Comparison of ENCODE assay signal across 1 cellular context in the genomic region with DNA sequence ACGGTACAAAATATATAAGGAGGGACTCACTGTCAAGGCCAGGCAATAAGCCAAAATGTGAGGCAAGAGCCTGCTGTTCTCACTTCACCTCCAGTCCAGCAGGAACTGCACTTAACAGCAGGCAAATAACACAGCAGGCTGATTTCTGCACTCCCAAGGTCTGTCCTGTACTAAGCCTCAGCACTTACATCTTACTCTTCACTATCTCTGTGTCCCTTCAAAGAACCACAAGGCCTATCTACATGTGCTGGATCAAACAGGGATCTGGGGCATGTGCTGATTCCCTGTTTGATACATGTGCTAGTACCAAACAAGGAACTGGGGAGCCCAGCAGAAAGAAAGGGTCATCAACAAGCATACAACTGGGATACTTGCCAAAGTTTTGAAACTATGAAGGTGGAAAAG.
A peak's percentile ranks its signal among the peaks of the same experiment; 100 is the strongest.
TF ChIP-seq lines count a peak whose summit lies in the region.

No MANE protein-coding gene starts in this region.

TF ChIP-seq in HepG2, 621 proteins besides CTCF, POLR2A, EP300 and RAD21 (continued from another document):
- TF ChIP-seq ZFY (CRISPR knock-in tag; IDR thresholded peaks at IDR 0.05): no peak
- TF ChIP-seq TCF7 (IDR thresholded peaks at IDR 0.05; ENCODE audit: low read depth): no peak
- peak; percentile 25; the same call in 1 of the 2 replicates for TF ChIP-seq CEBPG (CRISPR knock-in tag; IDR thresholded peaks at IDR 0.05)
- TF ChIP-seq ZNF292 (CRISPR knock-in tag; IDR thresholded peaks at IDR 0.05; ENCODE audit: borderline replicate concordance, low read depth): 0 out of 2 replicates have a peak, but pooled peaks have one; percentile 24
- no peak for TF ChIP-seq SIN3B (IDR thresholded peaks at IDR 0.05; ENCODE audit: low read length)
- 0 out of 2 replicates have a peak, but pooled peaks have one; percentile 15 for TF ChIP-seq SALL1 (CRISPR knock-in tag; IDR thresholded peaks at IDR 0.05)
- no peak for TF ChIP-seq ZNF513 (CRISPR knock-in tag; conservative IDR thresholded peaks at IDR 0.05)
- TF ChIP-seq ZNF407 (CRISPR knock-in tag; IDR thresholded peaks at IDR 0.05; ENCODE audit: not compliant biosample characterization): no peak
- TF ChIP-seq, protein P1, sequence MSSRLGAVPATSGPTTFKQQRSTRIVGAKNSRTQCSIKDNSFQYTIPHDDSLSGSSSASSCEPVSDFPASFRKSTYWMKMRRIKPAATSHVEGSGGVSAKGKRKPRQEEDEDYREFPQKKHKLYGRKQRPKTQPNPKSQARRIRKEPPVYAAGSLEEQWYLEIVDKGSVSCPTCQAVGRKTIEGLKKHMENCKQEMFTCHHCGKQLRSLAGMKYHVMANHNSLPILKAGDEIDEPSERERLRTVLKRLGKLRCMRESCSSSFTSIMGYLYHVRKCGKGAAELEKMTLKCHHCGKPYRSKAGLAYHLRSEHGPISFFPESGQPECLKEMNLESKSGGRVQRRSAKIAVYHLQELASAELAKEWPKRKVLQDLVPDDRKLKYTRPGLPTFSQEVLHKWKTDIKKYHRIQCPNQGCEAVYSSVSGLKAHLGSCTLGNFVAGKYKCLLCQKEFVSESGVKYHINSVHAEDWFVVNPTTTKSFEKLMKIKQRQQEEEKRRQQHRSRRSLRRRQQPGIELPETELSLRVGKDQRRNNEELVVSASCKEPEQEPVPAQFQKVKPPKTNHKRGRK (CRISPR knock-in tag; IDR thresholded peaks at IDR 0.05): no peak
- no peak for TF ChIP-seq ZNF644 (CRISPR knock-in tag; IDR thresholded peaks at IDR 0.05; ENCODE audit: low read depth)
- TF ChIP-seq PITX1 (CRISPR knock-in tag; IDR thresholded peaks at IDR 0.05): no peak
- TF ChIP-seq, protein P2, sequence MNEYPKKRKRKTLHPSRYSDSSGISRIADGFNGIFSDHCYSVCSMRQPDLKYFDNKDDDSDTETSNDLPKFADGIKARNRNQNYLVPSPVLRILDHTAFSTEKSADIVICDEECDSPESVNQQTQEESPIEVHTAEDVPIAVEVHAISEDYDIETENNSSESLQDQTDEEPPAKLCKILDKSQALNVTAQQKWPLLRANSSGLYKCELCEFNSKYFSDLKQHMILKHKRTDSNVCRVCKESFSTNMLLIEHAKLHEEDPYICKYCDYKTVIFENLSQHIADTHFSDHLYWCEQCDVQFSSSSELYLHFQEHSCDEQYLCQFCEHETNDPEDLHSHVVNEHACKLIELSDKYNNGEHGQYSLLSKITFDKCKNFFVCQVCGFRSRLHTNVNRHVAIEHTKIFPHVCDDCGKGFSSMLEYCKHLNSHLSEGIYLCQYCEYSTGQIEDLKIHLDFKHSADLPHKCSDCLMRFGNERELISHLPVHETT (CRISPR knock-in tag; conservative IDR thresholded peaks at IDR 0.05): no peak
- TF ChIP-seq CENPT (CRISPR knock-in tag; IDR thresholded peaks at IDR 0.05; ENCODE audit: low read depth): no peak
- TF ChIP-seq ARID2 (CRISPR knock-in tag; IDR thresholded peaks at IDR 0.05; ENCODE audit: borderline replicate concordance): no peak
- no peak for TF ChIP-seq SNRNP70 (IDR thresholded peaks at IDR 0.05; ENCODE audit: low read depth, low read length)
- no peak for TF ChIP-seq ZNF121 (CRISPR knock-in tag; IDR thresholded peaks at IDR 0.05)
- TF ChIP-seq, protein P3, sequence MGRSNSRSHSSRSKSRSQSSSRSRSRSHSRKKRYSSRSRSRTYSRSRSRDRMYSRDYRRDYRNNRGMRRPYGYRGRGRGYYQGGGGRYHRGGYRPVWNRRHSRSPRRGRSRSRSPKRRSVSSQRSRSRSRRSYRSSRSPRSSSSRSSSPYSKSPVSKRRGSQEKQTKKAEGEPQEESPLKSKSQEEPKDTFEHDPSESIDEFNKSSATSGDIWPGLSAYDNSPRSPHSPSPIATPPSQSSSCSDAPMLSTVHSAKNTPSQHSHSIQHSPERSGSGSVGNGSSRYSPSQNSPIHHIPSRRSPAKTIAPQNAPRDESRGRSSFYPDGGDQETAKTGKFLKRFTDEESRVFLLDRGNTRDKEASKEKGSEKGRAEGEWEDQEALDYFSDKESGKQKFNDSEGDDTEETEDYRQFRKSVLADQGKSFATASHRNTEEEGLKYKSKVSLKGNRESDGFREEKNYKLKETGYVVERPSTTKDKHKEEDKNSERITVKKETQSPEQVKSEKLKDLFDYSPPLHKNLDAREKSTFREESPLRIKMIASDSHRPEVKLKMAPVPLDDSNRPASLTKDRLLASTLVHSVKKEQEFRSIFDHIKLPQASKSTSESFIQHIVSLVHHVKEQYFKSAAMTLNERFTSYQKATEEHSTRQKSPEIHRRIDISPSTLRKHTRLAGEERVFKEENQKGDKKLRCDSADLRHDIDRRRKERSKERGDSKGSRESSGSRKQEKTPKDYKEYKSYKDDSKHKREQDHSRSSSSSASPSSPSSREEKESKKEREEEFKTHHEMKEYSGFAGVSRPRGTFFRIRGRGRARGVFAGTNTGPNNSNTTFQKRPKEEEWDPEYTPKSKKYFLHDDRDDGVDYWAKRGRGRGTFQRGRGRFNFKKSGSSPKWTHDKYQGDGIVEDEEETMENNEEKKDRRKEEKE (IDR thresholded peaks at IDR 0.05): no peak
- TF ChIP-seq TRIM22 (IDR thresholded peaks at IDR 0.05): no peak
TF ChIP-seq in HepG2: peak in this region for 4.
